ENCODE assay signal across 15 cellular contexts in genomic region chr3:43043793-43044192, GRCh38.
DNase-seq lines count a peak whose midpoint lies in the region; ATAC-seq and TF ChIP-seq lines count a peak whose summit lies in the region.
"Had no signal": no experiment of that assay in that cellular context is flagged by ENCODE, and none has a peak within 500 bp of the region (broad histone marks: within the 10 kb centered on the region; RNA-seq: fewer than 3 reads in every experiment).

No MANE protein-coding gene starts in this region.

- H3K79me1 ChIP-seq in mesenchymal stem cell (replicated peaks; ENCODE audit: low read length, poor library complexity, severe bottlenecking): no peaks in the 10 kb centered on the region

- H3K27ac ChIP-seq in right atrium auricular region (no peak overlapping the region), left ventricle myocardium inferior (replicated peaks) (no peak overlapping the region), coronary artery (no peak overlapping the region), mesenchymal stem cell (ENCODE audit: low read length, poor library complexity, severe bottlenecking) (no peak overlapping the region)
- H3K27ac ChIP-seq: BLaER1 treated with 17β-estradiol and CSF1 and Interleukin-3, amounts not matched to agents 10 nM and 100 nM had no signal

- H2BK12ac ChIP-seq in mesenchymal stem cell (ENCODE audit: low read length in 2 of 2): no peak overlapping the region

- H2BK120ac ChIP-seq in mesenchymal stem cell (ENCODE audit: low read depth, low read length): no peak overlapping the region

- WGBS in mesenchymal stem cell: 87% methylated on average over 2 of the region's 2 CpGs

- no peak overlapping the region for H2BK5ac ChIP-seq in mesenchymal stem cell (ENCODE audit: low read depth, low read length, poor library complexity, severe bottlenecking)

- H3K14ac ChIP-seq in mesenchymal stem cell (ENCODE audit: low read length in 2 of 2): no peak overlapping the region

- H2AK5ac ChIP-seq in mesenchymal stem cell (ENCODE audit: low read length, severe bottlenecking): no peak overlapping the region

- peak; percentile 54 for ATAC-seq in left lobe of liver
- ATAC-seq: GM12878, GM23338 had no signal

- H3K27me3 ChIP-seq in right atrium auricular region (no peaks in the 10 kb centered on the region), left ventricle myocardium inferior (ENCODE audit: low read depth) (no peaks in the 10 kb centered on the region), mesenchymal stem cell (ENCODE audit: control insufficient read depth in 1 of 2, insufficient read depth in 1 of 2, low read length in 2 of 2) (no peaks in the 10 kb centered on the region)
- H3K27me3 ChIP-seq: BLaER1 treated with 17β-estradiol and CSF1 and Interleukin-3, amounts not matched to agents 10 nM and 100 nM had no signal

- no peak overlapping the region for H3K23ac ChIP-seq in mesenchymal stem cell (ENCODE audit: low read length in 2 of 2)

- H3K4me2 ChIP-seq in mesenchymal stem cell (ENCODE audit: low read length, poor library complexity, severe bottlenecking): no peak overlapping the region
- H3K4me2 ChIP-seq: BLaER1 treated with 17β-estradiol and CSF1 and Interleukin-3, amounts not matched to agents 10 nM and 100 nM; GM23338 had no signal

- H3K9ac ChIP-seq in mesenchymal stem cell (ENCODE audit: low read length): no peak overlapping the region
- H3K9ac ChIP-seq: BLaER1 treated with 17β-estradiol and CSF1 and Interleukin-3, amounts not matched to agents 10 nM and 100 nM had no signal

- H3K4me1 ChIP-seq in right atrium auricular region (no peaks in the 10 kb centered on the region), left ventricle myocardium inferior (no peaks in the 10 kb centered on the region), mesenchymal stem cell (ENCODE audit: control insufficient read depth, insufficient read depth, low read depth, low read length) (no peaks in the 10 kb centered on the region)
- H3K4me1 ChIP-seq: BLaER1 treated with 17β-estradiol and CSF1 and Interleukin-3, amounts not matched to agents 10 nM and 100 nM had no signal

- no peak overlapping the region for H2AFZ ChIP-seq in mesenchymal stem cell (ENCODE audit: low read depth, low read length)
- H2AFZ ChIP-seq: GM23338 had no signal

- no peak overlapping the region for H3K4me3 ChIP-seq in right atrium auricular region
- H3K4me3 ChIP-seq in left ventricle myocardium inferior: no peak overlapping the region
- H3K4me3 ChIP-seq in coronary artery: no peak overlapping the region
- H3K4me3 ChIP-seq in mesenchymal stem cell (ENCODE audit: insufficient read depth in 1 of 2, low read depth in 1 of 2, low read length in 2 of 2): no peak overlapping the region
- H3K4me3 ChIP-seq: BLaER1 treated with 17β-estradiol and CSF1 and Interleukin-3, amounts not matched to agents 10 nM and 100 nM; GM12878; GM23338 had no signal

- intact Hi-C loops in left ventricle myocardium inferior (cut with micrococcal nuclease): no loop called here

- no peak overlapping the region for H3K4ac ChIP-seq in mesenchymal stem cell (ENCODE audit: low read depth in 1 of 2, low read length in 2 of 2)

- H3K9me3 ChIP-seq in right atrium auricular region: peaks cover 0 to 21% of the 10 kb centered on the region in 2 donors
- H3K9me3 ChIP-seq in left ventricle myocardium inferior (replicated peaks): peaks cover 50% of the 10 kb centered on the region
- peaks cover 48% of the 10 kb centered on the region for H3K9me3 ChIP-seq in mesenchymal stem cell (ENCODE audit: control insufficient read depth, low read length)

- no peaks in the 10 kb centered on the region for H3K36me3 ChIP-seq in right atrium auricular region
- H3K36me3 ChIP-seq in left ventricle myocardium inferior: no peaks in the 10 kb centered on the region
- no peaks in the 10 kb centered on the region for H3K36me3 ChIP-seq in mesenchymal stem cell (ENCODE audit: control insufficient read depth in 1 of 2, insufficient read depth in 2 of 2, low read depth in 1 of 2, low read length in 2 of 2)

- no peak overlapping the region for H2BK15ac ChIP-seq in mesenchymal stem cell (ENCODE audit: low read depth, poor library complexity, severe bottlenecking)

- DNase-seq in right atrium auricular region (ENCODE audit: low spot score) (peak; percentile 26), left ventricle myocardium inferior (no peak), coronary artery (ENCODE audit: low spot score) (peak; percentile 45), left lobe of liver (ENCODE audit: low spot score) (peak; percentile 21), superior temporal gyrus (ENCODE audit: extremely low spot score) (peak; percentile 45), mesenchymal stem cell (no peak), NCI-H2107 (lab: John Stamatoyannopoulos, UW) (no peak), DMS 273 treated with DMSO at 0.1 percent for 48 hours (lab: John Stamatoyannopoulos, UW) (no peak)
- DNase-seq: 8988T; AML-193; CD4-positive, CD25-positive, alpha-beta regulatory T cell; H7 had no signal

- no peak for TF ChIP-seq CTCF in right atrium auricular region (IDR thresholded peaks at IDR 0.05)
- TF ChIP-seq CTCF in left ventricle myocardium inferior (IDR thresholded peaks at IDR 0.05; ENCODE audit: borderline replicate concordance): no peak
- no peak for TF ChIP-seq CTCF in coronary artery (IDR thresholded peaks at IDR 0.05)

- H3K18ac ChIP-seq in mesenchymal stem cell (ENCODE audit: low read depth in 1 of 2, low read length in 2 of 2): no peak overlapping the region

- no peak overlapping the region for H4K8ac ChIP-seq in mesenchymal stem cell (ENCODE audit: low read length)

- no peak overlapping the region for H4K91ac ChIP-seq in mesenchymal stem cell (ENCODE audit: low read length)

Comparison
In these comparisons a context has a peak if more than half of its experiments do, and no peak if none do; other contexts are left out.
1. DNase-seq: peak in right atrium auricular region (single experiment), coronary artery (single experiment), left lobe of liver (single experiment) and superior temporal gyrus (single experiment); none in left ventricle myocardium inferior (single experiment), mesenchymal stem cell (single experiment), NCI-H2107 (single experiment) and DMS 273 treated with DMSO at 0.1 percent for 48 hours (single experiment).